ENCODE assay signal across 1 cellular context in genomic region chr22:36585841-36586240, GRCh38.
TF ChIP-seq lines count a peak whose summit lies in the region.

No MANE protein-coding gene starts in this region.

TF ChIP-seq in IMR-90, 13 proteins besides CTCF, POLR2A, EP300 and RAD21:
- TF ChIP-seq MXI1 (IDR thresholded peaks at IDR 0.05; ENCODE audit: borderline replicate concordance, low read depth, low read length) (no peak), MAFK (IDR thresholded peaks at IDR 0.05; ENCODE audit: low read depth, low read length) (no peak), RFX5 (IDR thresholded peaks at IDR 0.05; ENCODE audit: low read depth, low read length) (no peak), FOS (IDR thresholded peaks at IDR 0.05; ENCODE audit: low read depth, low read length) (no peak), CEBPB (IDR thresholded peaks at IDR 0.05; ENCODE audit: low read depth, low read length) (no peak), USF2 (IDR thresholded peaks at IDR 0.05; ENCODE audit: low read depth, low read length) (no peak), BHLHE40 (IDR thresholded peaks at IDR 0.05; ENCODE audit: low read depth, low read length) (no peak), SMC3 (IDR thresholded peaks at IDR 0.05; ENCODE audit: low read depth, low read length) (no peak), MAZ (IDR thresholded peaks at IDR 0.05; ENCODE audit: borderline replicate concordance, low read depth, low read length) (no peak), NFE2L2 (IDR thresholded peaks at IDR 0.05; ENCODE audit: low read depth, low read length) (no peak), CHD1 (IDR thresholded peaks at IDR 0.05; ENCODE audit: low read depth, low read length) (no peak), RCOR1 (IDR thresholded peaks at IDR 0.05; ENCODE audit: insufficient replicate concordance, low read length) (no peak)
- TF ChIP-seq, protein P1, sequence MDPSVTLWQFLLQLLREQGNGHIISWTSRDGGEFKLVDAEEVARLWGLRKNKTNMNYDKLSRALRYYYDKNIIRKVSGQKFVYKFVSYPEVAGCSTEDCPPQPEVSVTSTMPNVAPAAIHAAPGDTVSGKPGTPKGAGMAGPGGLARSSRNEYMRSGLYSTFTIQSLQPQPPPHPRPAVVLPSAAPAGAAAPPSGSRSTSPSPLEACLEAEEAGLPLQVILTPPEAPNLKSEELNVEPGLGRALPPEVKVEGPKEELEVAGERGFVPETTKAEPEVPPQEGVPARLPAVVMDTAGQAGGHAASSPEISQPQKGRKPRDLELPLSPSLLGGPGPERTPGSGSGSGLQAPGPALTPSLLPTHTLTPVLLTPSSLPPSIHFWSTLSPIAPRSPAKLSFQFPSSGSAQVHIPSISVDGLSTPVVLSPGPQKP (IDR thresholded peaks at IDR 0.05; ENCODE audit: borderline replicate concordance, low read depth, low read length): no peak
TF ChIP-seq in IMR-90: peak in this region for 0.
